30 cellular contexts compared by ENCODE assay signal in the genomic region with DNA sequence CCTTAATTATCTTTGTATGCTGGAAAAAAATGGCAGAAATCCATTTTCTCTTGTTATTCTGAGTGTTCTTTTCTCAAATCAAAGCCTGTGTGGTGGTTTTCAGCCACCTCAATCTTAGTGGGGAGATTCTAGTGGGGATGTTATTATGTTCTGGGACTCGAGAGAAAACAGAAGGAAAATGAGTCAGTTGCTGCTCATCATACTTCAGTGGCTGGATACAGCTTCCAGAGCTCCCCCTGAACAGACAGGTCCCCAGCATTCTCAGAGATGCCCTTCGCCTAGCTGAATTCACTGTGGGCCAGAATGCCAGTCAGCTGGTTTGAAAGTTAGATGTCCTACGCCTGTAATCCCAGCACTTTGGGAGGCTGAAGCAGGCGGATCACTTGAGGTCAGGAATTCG. TPM values are rescaled to one million over a fixed set of nuclear protein-coding genes. Genes with fewer than 3 reads are reported as not detected.
A peak's percentile ranks its signal among the peaks of the same experiment; 100 is the strongest.
DNase-seq lines count a peak whose midpoint lies in the region; ATAC-seq and TF ChIP-seq lines count a peak whose summit lies in the region.
"Had no signal": no experiment of that assay in that cellular context is flagged by ENCODE, and none has a peak within 500 bp of the region (broad histone marks: within the 10 kb centered on the region; RNA-seq: fewer than 3 reads in every experiment).

No MANE protein-coding gene starts in this region.

- H3K4me2 ChIP-seq in GM23248 (ENCODE audit: unreplicated experiment), result peak overlapping the region; percentile 55
- H3K4me2 ChIP-seq in osteoblast (ENCODE audit: insufficient read depth, low read length), result no peak overlapping the region

- TF ChIP-seq CTCF in fibroblast of villous mesenchyme (IDR thresholded peaks at IDR 0.05; ENCODE audit: insufficient read depth, low read depth, low read length) (no peak), osteoblast (IDR thresholded peaks at IDR 0.05; ENCODE audit: extremely low read depth, low read depth, low read length) (no peak), BE2C (IDR thresholded peaks at IDR 0.05; ENCODE audit: low read depth, low read length) (no peak)

- H3K4me1 ChIP-seq in GM23248 (ENCODE audit: insufficient read depth) (peaks cover 17% of the 10 kb centered on the region), osteoblast (ENCODE audit: insufficient read depth, low read length) (peaks cover 10% of the 10 kb centered on the region), BE2C (peaks cover 12% of the 10 kb centered on the region)

- H3K27me3 ChIP-seq in GM23248 (replicated peaks; ENCODE audit: insufficient read depth) (no peaks in the 10 kb centered on the region), osteoblast (ENCODE audit: insufficient read depth, low read length) (peaks cover 10% of the 10 kb centered on the region), BE2C (no peaks in the 10 kb centered on the region)
- H3K27me3 ChIP-seq: transverse colon had no signal

- H3K79me2 ChIP-seq in GM23248 (ENCODE audit: insufficient read depth) (no peaks in the 10 kb centered on the region), osteoblast (ENCODE audit: insufficient read depth, low read length) (no peaks in the 10 kb centered on the region)

- peak overlapping the region; percentile 63 for H3K27ac ChIP-seq in GM23248
- H3K27ac ChIP-seq in osteoblast (ENCODE audit: low read depth, low read length), result no peak overlapping the region
- H3K27ac ChIP-seq: RWPE1, transverse colon had no signal

- 63 to 64% methylated on average over 5 of the region's 5 CpGs for WGBS in GM23248 (ENCODE audit: low coverage in 1 of 2, low lambda C conversion rate in 2 of 2, missing lambda C conversion rate in 2 of 2), 2 experiments

- H3K9me3 ChIP-seq in GM23248 (ENCODE audit: low read depth) (no peaks in the 10 kb centered on the region), osteoblast (ENCODE audit: low read depth, low read length) (no peaks in the 10 kb centered on the region), BE2C (no peaks in the 10 kb centered on the region)
- H3K9me3 ChIP-seq: transverse colon had no signal

- H3K4me3 ChIP-seq in GM23248 (peak overlapping the region; percentile 3; the same call in 1 of the 2 replicates), fibroblast of villous mesenchyme (ENCODE audit: low read depth, low read length) (no peak overlapping the region), osteoblast (ENCODE audit: insufficient read depth, low read length) (no peak overlapping the region), BE2C (ENCODE audit: low read depth, low read length) (no peak overlapping the region)
- H3K4me3 ChIP-seq: transverse colon had no signal

- peak; percentile 63 for DNase-seq in GM23248
- DNase-seq in fibroblast of villous mesenchyme (ENCODE audit: low read depth), result peak; percentile 31
- DNase-seq in osteoblast (ENCODE audit: insufficient read length, low spot score, missing footprints), result peak; percentile 94
- DNase-seq in glomerular visceral epithelial cell (ENCODE audit: extremely low spot score), result no peak
- no peak for DNase-seq in OCI-M1 (lab: John Stamatoyannopoulos, UW)
- no peak for DNase-seq in BE2C
- DNase-seq: ACHN; activated CD4-positive, CD25-positive, alpha-beta regulatory T cell; activated CD8-positive, alpha-beta memory T cell treated with anti-CD3 and anti-CD28 coated beads, Interleukin-2, amount 10 ng/mL, durations not matched to agents 7 days and 5 days; activated naive CD4-positive, alpha-beta T cell; activated naive CD8-positive, alpha-beta T cell treated with anti-CD3 and anti-CD28 coated beads, Interleukin-2, amount 50 U/mL, for 24 hours; activated T-cell treated with anti-CD3 and anti-CD28 coated beads, Interleukin-2, amount 50 U/mL, for 72 hours; CD8-positive, alpha-beta memory T cell; DMS 273 treated with DMSO at 0.1 percent for 48 hours; left ventricle myocardium superior; naive thymus-derived CD4-positive, alpha-beta T cell; NCI-H1092; NCI-H187; NCI-H446 treated with DMSO at 0.1 percent for 48 hours; nucleus accumbens; transverse colon had no signal

- no peaks in the 10 kb centered on the region for H3K9me2 ChIP-seq in GM23248 (ENCODE audit: insufficient read depth)

- H3K36me3 ChIP-seq in GM23248 (ENCODE audit: low read depth), result no peaks in the 10 kb centered on the region
- H3K36me3 ChIP-seq in osteoblast (ENCODE audit: insufficient read depth, low read length), result no peaks in the 10 kb centered on the region
- no peaks in the 10 kb centered on the region for H3K36me3 ChIP-seq in BE2C
- H3K36me3 ChIP-seq: transverse colon had no signal

- H4K20me1 ChIP-seq in GM23248 (ENCODE audit: insufficient read depth) (no peaks in the 10 kb centered on the region), osteoblast (ENCODE audit: insufficient read depth, low read length) (no peaks in the 10 kb centered on the region)

- in situ Hi-C loops in GM23248 (cut with MboI), result no loop called here

- 0 out of 2 replicates have a peak overlapping the region, but pooled peaks have one; percentile 4 for H3K9ac ChIP-seq in GM23248

- H3F3A ChIP-seq in GM23248 (ENCODE audit: insufficient read depth), result peaks cover 13% of the 10 kb centered on the region

- ATAC-seq in SK-N-SH treated with all-trans-retinoic acid at 6 μM for 48 hours (peak; percentile 72), GM21737 (IDR thresholded peaks at IDR 0.05; ENCODE audit: unreplicated experiment) (no peak)
- ATAC-seq: activated CD8-positive, alpha-beta memory T cell treated with anti-CD3 and anti-CD28 coated beads, Interleukin-2, amount 10 ng/mL, durations not matched to agents 7 days and 5 days; activated naive CD8-positive, alpha-beta T cell treated with anti-CD3 and anti-CD28 coated beads, Interleukin-2, amount 50 U/mL, for 24 hours; activated T-cell treated with anti-CD3 and anti-CD28 coated beads, Interleukin-2, amount 50 U/mL, for 72 hours; HCT116; left ventricle myocardium superior; naive thymus-derived CD4-positive, alpha-beta T cell; stimulated activated memory B cell treated with anti-CD40 and anti-IgM and Interleukin-4, amounts not matched to agents 10 μg/mL and 1 μg/mL and 100 μg/mL, for 72 hours had no signal

- no peak overlapping the region for H2AFZ ChIP-seq in GM23248
- peak overlapping the region; percentile 49 for H2AFZ ChIP-seq in osteoblast (ENCODE audit: low read length)

TF ChIP-seq in SK-N-SH treated with all-trans-retinoic acid at 6 μM for 48 hours, 23 proteins besides CTCF, POLR2A, EP300 and RAD21:
- 0 out of 2 replicates have a peak, but pooled peaks have one; percentile 26 for TF ChIP-seq CSDC2 (CRISPR knock-in tag; IDR thresholded peaks at IDR 0.05)
- TF ChIP-seq TCF4 (CRISPR knock-in tag; IDR thresholded peaks at IDR 0.05; ENCODE audit: borderline replicate concordance), result no peak
- no peak for TF ChIP-seq GLIS3 (CRISPR knock-in tag; IDR thresholded peaks at IDR 0.05)

RNA-seq across cellular contexts. Expression of a gene that starts 8.5 kb away (rescaled TPM):
- total RNA-seq in GM23248 (2014; rRNA removed; shearing (Covaris generic)), result not detected in 2 replicates
- polyA plus RNA-seq in GM23248 (2016; fragmentation: Nextera tagmentation; extraction: Ambion mirVana), result not detected in 2 replicates
- total RNA-seq in fibroblast of villous mesenchyme (not detected in 2 replicates), osteoblast (0.72 TPM in 1 of 2 replicates, not detected in the other)
- polyA plus RNA-seq in BE2C (2012; ENCODE audit: insufficient read depth, insufficient read length, low read depth), result 1.4 TPM
- total RNA-seq: activated CD8-positive, alpha-beta memory T cell treated with anti-CD3 and anti-CD28 coated beads, Interleukin-2, amount 10 ng/mL, durations not matched to agents 7 days and 5 days; chondrocyte; glomerular endothelial cell had no signal
- polyA plus RNA-seq: BJ had no signal

RNA-seq across cellular contexts. Expression of a gene that starts 49.4 kb away (rescaled TPM):
- 0.65 and 1.4 TPM in 2 replicates for total RNA-seq in GM23248 (2014; rRNA removed; shearing (Covaris generic))
- polyA plus RNA-seq in GM23248 (2016; fragmentation: Nextera tagmentation; extraction: Ambion mirVana), result 0.96 and 1.0 TPM in 2 replicates
- 0.86 and 1.9 TPM in 2 replicates for total RNA-seq in fibroblast of villous mesenchyme
- 0.36 and 0.59 TPM in 2 replicates for total RNA-seq in osteoblast
- polyA plus RNA-seq in BE2C (2012; ENCODE audit: insufficient read depth, insufficient read length, low read depth), result not detected
- total RNA-seq: activated CD8-positive, alpha-beta memory T cell treated with anti-CD3 and anti-CD28 coated beads, Interleukin-2, amount 10 ng/mL, durations not matched to agents 7 days and 5 days; T-helper 1 cell treated with Interleukin-12 subunit alpha and Interleukin-12 subunit beta and Interleukin-4 antibody, amounts not matched to agents 30 ng/mL and 1 ng/mL, for 36 hours had no signal
- polyA plus RNA-seq: naive thymus-derived CD4-positive, alpha-beta T cell had no signal

Comparison
In these comparisons a context has a peak if more than half of its experiments do, and no peak if none do; other contexts are left out.
1. DNase-seq: peak in GM23248 (single experiment), fibroblast of villous mesenchyme (single experiment) and osteoblast (single experiment); none in glomerular visceral epithelial cell (single experiment), OCI-M1 (single experiment) and BE2C (single experiment).